Comparison of ENCODE assay signal across 1 cellular context in the genomic region with DNA sequence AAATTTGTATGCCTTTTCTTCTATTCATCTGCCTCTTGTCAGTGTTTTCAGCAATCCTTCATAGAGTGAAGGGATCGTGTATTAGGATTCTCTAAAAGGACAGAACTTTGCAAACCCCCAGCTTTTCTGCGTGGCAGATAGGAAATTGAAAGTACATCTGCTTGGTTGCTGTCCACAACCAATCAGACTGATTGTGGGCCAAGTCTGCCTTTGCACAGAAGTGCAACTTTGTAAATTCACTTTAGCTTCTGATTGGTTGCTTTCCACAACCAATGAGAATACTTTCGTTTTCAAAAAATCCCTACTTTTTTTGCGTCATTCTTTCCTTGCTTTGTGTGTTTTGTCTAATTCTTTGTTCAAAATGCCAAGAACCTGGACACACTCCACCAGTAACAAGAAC.
TF ChIP-seq lines count a peak whose summit lies in the region.

No MANE protein-coding gene starts in this region.

TF ChIP-seq in SK-N-SH, 30 proteins besides CTCF, POLR2A, EP300 and RAD21 (continued from another document):
- TF ChIP-seq, protein P1, sequence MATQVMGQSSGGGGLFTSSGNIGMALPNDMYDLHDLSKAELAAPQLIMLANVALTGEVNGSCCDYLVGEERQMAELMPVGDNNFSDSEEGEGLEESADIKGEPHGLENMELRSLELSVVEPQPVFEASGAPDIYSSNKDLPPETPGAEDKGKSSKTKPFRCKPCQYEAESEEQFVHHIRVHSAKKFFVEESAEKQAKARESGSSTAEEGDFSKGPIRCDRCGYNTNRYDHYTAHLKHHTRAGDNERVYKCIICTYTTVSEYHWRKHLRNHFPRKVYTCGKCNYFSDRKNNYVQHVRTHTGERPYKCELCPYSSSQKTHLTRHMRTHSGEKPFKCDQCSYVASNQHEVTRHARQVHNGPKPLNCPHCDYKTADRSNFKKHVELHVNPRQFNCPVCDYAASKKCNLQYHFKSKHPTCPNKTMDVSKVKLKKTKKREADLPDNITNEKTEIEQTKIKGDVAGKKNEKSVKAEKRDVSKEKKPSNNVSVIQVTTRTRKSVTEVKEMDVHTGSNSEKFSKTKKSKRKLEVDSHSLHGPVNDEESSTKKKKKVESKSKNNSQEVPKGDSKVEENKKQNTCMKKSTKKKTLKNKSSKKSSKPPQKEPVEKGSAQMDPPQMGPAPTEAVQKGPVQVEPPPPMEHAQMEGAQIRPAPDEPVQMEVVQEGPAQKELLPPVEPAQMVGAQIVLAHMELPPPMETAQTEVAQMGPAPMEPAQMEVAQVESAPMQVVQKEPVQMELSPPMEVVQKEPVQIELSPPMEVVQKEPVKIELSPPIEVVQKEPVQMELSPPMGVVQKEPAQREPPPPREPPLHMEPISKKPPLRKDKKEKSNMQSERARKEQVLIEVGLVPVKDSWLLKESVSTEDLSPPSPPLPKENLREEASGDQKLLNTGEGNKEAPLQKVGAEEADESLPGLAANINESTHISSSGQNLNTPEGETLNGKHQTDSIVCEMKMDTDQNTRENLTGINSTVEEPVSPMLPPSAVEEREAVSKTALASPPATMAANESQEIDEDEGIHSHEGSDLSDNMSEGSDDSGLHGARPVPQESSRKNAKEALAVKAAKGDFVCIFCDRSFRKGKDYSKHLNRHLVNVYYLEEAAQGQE (IDR thresholded peaks at IDR 0.05; ENCODE audit: low read depth, low read length) = no peak
- TF ChIP-seq, protein P2, sequence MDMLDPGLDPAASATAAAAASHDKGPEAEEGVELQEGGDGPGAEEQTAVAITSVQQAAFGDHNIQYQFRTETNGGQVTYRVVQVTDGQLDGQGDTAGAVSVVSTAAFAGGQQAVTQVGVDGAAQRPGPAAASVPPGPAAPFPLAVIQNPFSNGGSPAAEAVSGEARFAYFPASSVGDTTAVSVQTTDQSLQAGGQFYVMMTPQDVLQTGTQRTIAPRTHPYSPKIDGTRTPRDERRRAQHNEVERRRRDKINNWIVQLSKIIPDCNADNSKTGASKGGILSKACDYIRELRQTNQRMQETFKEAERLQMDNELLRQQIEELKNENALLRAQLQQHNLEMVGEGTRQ (IDR thresholded peaks at IDR 0.05; ENCODE audit: borderline replicate concordance, low read depth, low read length) = no peak
- no peak for TF ChIP-seq MXI1 (IDR thresholded peaks at IDR 0.05; ENCODE audit: low read depth, low read length)
- no peak for TF ChIP-seq FOXM1 (IDR thresholded peaks at IDR 0.05; ENCODE audit: low read depth)
- no peak for TF ChIP-seq GATA2 (CRISPR knock-in tag; IDR thresholded peaks at IDR 0.05)
- no peak for TF ChIP-seq NFIC (IDR thresholded peaks at IDR 0.05; ENCODE audit: borderline replicate concordance)
- TF ChIP-seq, protein P3, sequence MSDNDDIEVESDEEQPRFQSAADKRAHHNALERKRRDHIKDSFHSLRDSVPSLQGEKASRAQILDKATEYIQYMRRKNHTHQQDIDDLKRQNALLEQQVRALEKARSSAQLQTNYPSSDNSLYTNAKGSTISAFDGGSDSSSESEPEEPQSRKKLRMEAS (IDR thresholded peaks at IDR 0.05; ENCODE audit: low read depth) = no peak
- TF ChIP-seq, protein P4, sequence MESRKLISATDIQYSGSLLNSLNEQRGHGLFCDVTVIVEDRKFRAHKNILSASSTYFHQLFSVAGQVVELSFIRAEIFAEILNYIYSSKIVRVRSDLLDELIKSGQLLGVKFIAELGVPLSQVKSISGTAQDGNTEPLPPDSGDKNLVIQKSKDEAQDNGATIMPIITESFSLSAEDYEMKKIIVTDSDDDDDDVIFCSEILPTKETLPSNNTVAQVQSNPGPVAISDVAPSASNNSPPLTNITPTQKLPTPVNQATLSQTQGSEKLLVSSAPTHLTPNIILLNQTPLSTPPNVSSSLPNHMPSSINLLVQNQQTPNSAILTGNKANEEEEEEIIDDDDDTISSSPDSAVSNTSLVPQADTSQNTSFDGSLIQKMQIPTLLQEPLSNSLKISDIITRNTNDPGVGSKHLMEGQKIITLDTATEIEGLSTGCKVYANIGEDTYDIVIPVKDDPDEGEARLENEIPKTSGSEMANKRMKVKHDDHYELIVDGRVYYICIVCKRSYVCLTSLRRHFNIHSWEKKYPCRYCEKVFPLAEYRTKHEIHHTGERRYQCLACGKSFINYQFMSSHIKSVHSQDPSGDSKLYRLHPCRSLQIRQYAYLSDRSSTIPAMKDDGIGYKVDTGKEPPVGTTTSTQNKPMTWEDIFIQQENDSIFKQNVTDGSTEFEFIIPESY (IDR thresholded peaks at IDR 0.05; ENCODE audit: borderline replicate concordance, low read depth) = no peak
- TF ChIP-seq, protein P5, sequence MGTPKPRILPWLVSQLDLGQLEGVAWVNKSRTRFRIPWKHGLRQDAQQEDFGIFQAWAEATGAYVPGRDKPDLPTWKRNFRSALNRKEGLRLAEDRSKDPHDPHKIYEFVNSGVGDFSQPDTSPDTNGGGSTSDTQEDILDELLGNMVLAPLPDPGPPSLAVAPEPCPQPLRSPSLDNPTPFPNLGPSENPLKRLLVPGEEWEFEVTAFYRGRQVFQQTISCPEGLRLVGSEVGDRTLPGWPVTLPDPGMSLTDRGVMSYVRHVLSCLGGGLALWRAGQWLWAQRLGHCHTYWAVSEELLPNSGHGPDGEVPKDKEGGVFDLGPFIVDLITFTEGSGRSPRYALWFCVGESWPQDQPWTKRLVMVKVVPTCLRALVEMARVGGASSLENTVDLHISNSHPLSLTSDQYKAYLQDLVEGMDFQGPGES (IDR thresholded peaks at IDR 0.05; ENCODE audit: low read depth, low read length) = no peak
- TF ChIP-seq GABPA (IDR thresholded peaks at IDR 0.05; ENCODE audit: low read depth) = no peak
- no peak for TF ChIP-seq POLR2AphosphoS5 (IDR thresholded peaks at IDR 0.05; ENCODE audit: low read depth, low read length)
- no peak for TF ChIP-seq FOSL2 (IDR thresholded peaks at IDR 0.05; ENCODE audit: borderline replicate concordance, low read depth)
TF ChIP-seq in SK-N-SH: peak in this region for 0.
